15 cellular contexts compared by ENCODE assay signal in genomic region chr3:17941134-17941533, GRCh38.
DNase-seq lines count a peak whose midpoint lies in the region; ATAC-seq and TF ChIP-seq lines count a peak whose summit lies in the region.
"Had no signal": no experiment of that assay in that cellular context is flagged by ENCODE, and none has a peak within 500 bp of the region (broad histone marks: within the 10 kb centered on the region; RNA-seq: fewer than 3 reads in every experiment).

No MANE protein-coding gene starts in this region.

- peak overlapping the region; percentile 40 for H3K4me2 ChIP-seq in smooth muscle cell
- H3K4me2 ChIP-seq: BLaER1 had no signal

- ATAC-seq in GM18858 (IDR thresholded peaks at IDR 0.05; ENCODE audit: unreplicated experiment), result no peak
- no peak for ATAC-seq in GM18861 (IDR thresholded peaks at IDR 0.05; ENCODE audit: unreplicated experiment)
- ATAC-seq: CD8-positive, alpha-beta T cell; HCT116 had no signal

- WGBS in smooth muscle cell (ENCODE audit: low lambda C conversion rate), result 96% methylated on average over 2 of the region's 2 CpGs

- no peak overlapping the region for H2AFZ ChIP-seq in smooth muscle cell (ENCODE audit: low read depth)

- no peak for TF ChIP-seq CTCF in smooth muscle cell (IDR thresholded peaks at IDR 0.05; ENCODE audit: borderline replicate concordance, insufficient read depth, poor library complexity, severe bottlenecking)

- H3K9me3 ChIP-seq in KOPT-K1 (ENCODE audit: insufficient read depth, low read length, poor library complexity, severe bottlenecking) (no peaks in the 10 kb centered on the region), smooth muscle cell (replicated peaks; ENCODE audit: low read depth) (no peaks in the 10 kb centered on the region)
- H3K9me3 ChIP-seq: BLaER1, Caco-2 had no signal

- H3F3A ChIP-seq in smooth muscle cell (ENCODE audit: low read depth), result no peaks in the 10 kb centered on the region

- H3K79me2 ChIP-seq in smooth muscle cell (ENCODE audit: low read depth), result no peaks in the 10 kb centered on the region

- DNase-seq in MV-4-11 (lab: John Stamatoyannopoulos, UW) (peak; percentile 37), smooth muscle cell (lab: John Stamatoyannopoulos, UW; ENCODE audit: unreplicated experiment) (no peak), GM19238 (ENCODE audit: insufficient read length, low spot score) (no peak)
- DNase-seq: Caco-2; CD4-positive, CD25-positive, alpha-beta regulatory T cell; CD8-positive, alpha-beta T cell; DMS153; DND-41; H9 had no signal

- peaks cover 17% of the 10 kb centered on the region for H4K20me1 ChIP-seq in smooth muscle cell (ENCODE audit: low read depth)
- H4K20me1 ChIP-seq: BLaER1 had no signal

- H3K9ac ChIP-seq in smooth muscle cell (ENCODE audit: low read depth), result no peak overlapping the region
- H3K9ac ChIP-seq: BLaER1 had no signal

- H3K4me1 ChIP-seq in smooth muscle cell (ENCODE audit: low read depth), result peaks cover 23% of the 10 kb centered on the region

- H3K27me3 ChIP-seq in smooth muscle cell (ENCODE audit: low read depth), result no peaks in the 10 kb centered on the region
- H3K27me3 ChIP-seq: BLaER1 had no signal

- H3K4me3 ChIP-seq in smooth muscle cell, result no peak overlapping the region
- H3K4me3 ChIP-seq: BLaER1 had no signal

- H3K36me3 ChIP-seq in KOPT-K1 (ENCODE audit: insufficient read depth, low read length) (no peaks in the 10 kb centered on the region), smooth muscle cell (ENCODE audit: low read depth) (no peaks in the 10 kb centered on the region)
- H3K36me3 ChIP-seq: BLaER1 had no signal

- H3K27ac ChIP-seq in KOPT-K1 (ENCODE audit: low read depth, low read length, poor library complexity, severe bottlenecking) (peak overlapping the region; percentile 17), smooth muscle cell (ENCODE audit: low read depth) (peak overlapping the region; percentile 69)
- H3K27ac ChIP-seq: BLaER1, C4-2B had no signal
